Comparison of ENCODE assay signal across 37 cellular contexts in the genomic region with DNA sequence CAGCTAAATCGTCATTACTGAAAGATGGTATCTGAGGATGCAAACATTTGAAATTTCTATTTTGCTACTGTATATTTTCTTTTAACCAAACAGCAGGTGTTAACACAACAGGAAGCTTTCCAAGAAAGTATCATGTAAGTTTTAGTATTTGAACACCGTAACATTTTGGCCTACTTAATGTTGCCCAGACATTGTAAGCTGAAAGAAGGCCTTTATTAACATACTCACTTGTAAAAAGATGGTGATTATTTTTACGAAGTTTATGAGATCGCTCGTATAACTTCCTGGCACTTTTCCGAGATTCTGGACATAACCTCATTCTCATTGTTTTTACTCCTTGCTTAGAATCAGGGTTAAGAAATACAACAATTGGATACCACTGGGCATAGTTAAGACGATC.
"Had no signal": no experiment of that assay in that cellular context is flagged by ENCODE, and none has a peak within 500 bp of the region (broad histone marks: within the 10 kb centered on the region; RNA-seq: fewer than 3 reads in every experiment).

No MANE protein-coding gene starts in this region.

- H3K27ac ChIP-seq: ascending aorta, body of pancreas, brain microvascular endothelial cell, breast epithelium had no signal

- DNase-seq: activated CD4-positive, alpha-beta memory T cell treated with anti-CD3 and anti-CD28 coated beads, Interleukin-2, amount 10 ng/mL, durations not matched to agents 7 days and 5 days; activated CD4-positive, alpha-beta T cell treated with anti-CD3 and anti-CD28 coated beads for 1 hour; activated CD4-positive, alpha-beta T cell treated with anti-CD3 and anti-CD28 coated beads for 36 hours; activated CD4-positive, alpha-beta T cell treated with anti-CD3 and anti-CD28 coated beads for 48 hours; activated CD4-positive, alpha-beta T cell treated with anti-CD3 and anti-CD28 coated beads, Interleukin-2, amount 10 ng/mL, durations not matched to agents 7 days and 5 days; activated CD4-positive, alpha-beta T cell treated with anti-CD3 and anti-CD28 coated beads, Interleukin-2, amount 50 U/mL, for 48 hours; activated CD4-positive, CD25-positive, alpha-beta regulatory T cell; activated CD8-positive, alpha-beta memory T cell treated with anti-CD3 and anti-CD28 coated beads for 24 hours; activated CD8-positive, alpha-beta memory T cell treated with anti-CD3 and anti-CD28 coated beads, Interleukin-2, amount 10 ng/mL, durations not matched to agents 7 days and 5 days; activated CD8-positive, alpha-beta memory T cell treated with anti-CD3 and anti-CD28 coated beads, Interleukin-2, amount 50 U/mL, for 48 hours; activated CD8-positive, alpha-beta T cell treated with anti-CD3 and anti-CD28 coated beads, Interleukin-2, amount 10 ng/mL, durations not matched to agents 7 days and 5 days; activated effector memory CD4-positive, alpha-beta T cell treated with Interleukin-2 at 50 U/mL for 16 hours; activated gamma-delta T cell; activated naive CD4-positive, alpha-beta T cell treated with anti-CD3 and anti-CD28 coated beads, Interleukin-2, amount 10 ng/mL, durations not matched to agents 7 days and 5 days; activated naive CD4-positive, alpha-beta T cell treated with Interleukin-2 at 50 U/mL for 16 hours; activated naive CD8-positive, alpha-beta T cell treated with anti-CD3 and anti-CD28 coated beads, Interleukin-2, amount 10 ng/mL, durations not matched to agents 7 days and 5 days; activated naive CD8-positive, alpha-beta T cell treated with anti-CD3 and anti-CD28 coated beads, Interleukin-2, amount 50 U/mL, for 24 hours; activated T-cell treated with anti-CD3 and anti-CD28 coated beads, Interleukin-2, amount 50 U/mL, for 24 hours; activated T-cell treated with anti-CD3 and anti-CD28 coated beads, Interleukin-2, amount 50 U/mL, for 48 hours; amygdala; anterior cingulate cortex; body of pancreas; brain microvascular endothelial cell; central memory CD4-positive, alpha-beta T cell; T-helper 1 cell; T-helper 2 cell; T-helper 9 cell; WERI-Rb-1 had no signal

- H3K4me3 Mint-ChIP-seq: activated CD4-positive, alpha-beta memory T cell treated with anti-CD3 and anti-CD28 coated beads, Interleukin-2, amount 10 ng/mL, durations not matched to agents 7 days and 5 days; activated CD4-positive, alpha-beta T cell treated with anti-CD3 and anti-CD28 coated beads for 36 hours; activated CD4-positive, alpha-beta T cell treated with anti-CD3 and anti-CD28 coated beads, Interleukin-2, amount 10 ng/mL, durations not matched to agents 7 days and 5 days; activated CD8-positive, alpha-beta memory T cell treated with anti-CD3 and anti-CD28 coated beads, Interleukin-2, amount 10 ng/mL, durations not matched to agents 7 days and 5 days; activated CD8-positive, alpha-beta T cell treated with anti-CD3 and anti-CD28 coated beads, Interleukin-2, amount 10 ng/mL, durations not matched to agents 7 days and 5 days; activated naive CD4-positive, alpha-beta T cell treated with anti-CD3 and anti-CD28 coated beads, Interleukin-2, amount 10 ng/mL, durations not matched to agents 7 days and 5 days; activated naive CD4-positive, alpha-beta T cell treated with anti-CD3 and anti-CD28 coated beads, Interleukin-2, amount 50 U/mL, for 24 hours; activated naive CD8-positive, alpha-beta T cell; activated naive CD8-positive, alpha-beta T cell treated with anti-CD3 and anti-CD28 coated beads, Interleukin-2, amount 10 ng/mL, durations not matched to agents 7 days and 5 days; activated naive CD8-positive, alpha-beta T cell treated with anti-CD3 and anti-CD28 coated beads, Interleukin-2, amount 50 U/mL, for 24 hours; activated T-cell treated with anti-CD3 and anti-CD28 coated beads, Interleukin-2, amount 50 U/mL, for 24 hours; T-helper 1 cell treated with Interleukin-12 subunit alpha and Interleukin-12 subunit beta and Interleukin-4 antibody, amounts not matched to agents 30 μg/mL and 1 μg/mL, for 36 hours; T-helper 2 cell treated with Interferon-gamma antibody and Interleukin-4, amounts not matched to agents 5 μg/mL and 100 μg/mL, for 36 hours; WTC11 had no signal

- FAIRE-seq: TTC549 had no signal

- H3K36me3 ChIP-seq: breast epithelium had no signal

- H3K27me3 ChIP-seq: ascending aorta, body of pancreas, brain microvascular endothelial cell, breast epithelium had no signal

- H3K9me3 Mint-ChIP-seq: activated naive CD4-positive, alpha-beta T cell treated with anti-CD3 and anti-CD28 coated beads, Interleukin-2, amount 50 U/mL, for 24 hours had no signal

- H3K4me3 ChIP-seq: ascending aorta, body of pancreas, breast epithelium had no signal

- H3K4me1 ChIP-seq: ascending aorta, body of pancreas, breast epithelium had no signal

- H3K27ac Mint-ChIP-seq: activated CD4-positive, alpha-beta memory T cell treated with anti-CD3 and anti-CD28 coated beads, Interleukin-2, amount 10 ng/mL, durations not matched to agents 7 days and 5 days; activated CD4-positive, alpha-beta T cell treated with anti-CD3 and anti-CD28 coated beads for 36 hours; activated CD4-positive, alpha-beta T cell treated with anti-CD3 and anti-CD28 coated beads, Interleukin-2, amount 10 ng/mL, durations not matched to agents 7 days and 5 days; activated CD8-positive, alpha-beta memory T cell treated with anti-CD3 and anti-CD28 coated beads, Interleukin-2, amount 10 ng/mL, durations not matched to agents 7 days and 5 days; activated CD8-positive, alpha-beta T cell treated with anti-CD3 and anti-CD28 coated beads, Interleukin-2, amount 10 ng/mL, durations not matched to agents 7 days and 5 days; activated naive CD4-positive, alpha-beta T cell treated with anti-CD3 and anti-CD28 coated beads, Interleukin-2, amount 10 ng/mL, durations not matched to agents 7 days and 5 days; activated naive CD4-positive, alpha-beta T cell treated with anti-CD3 and anti-CD28 coated beads, Interleukin-2, amount 50 U/mL, for 24 hours; activated naive CD8-positive, alpha-beta T cell; activated naive CD8-positive, alpha-beta T cell treated with anti-CD3 and anti-CD28 coated beads, Interleukin-2, amount 10 ng/mL, durations not matched to agents 7 days and 5 days; activated naive CD8-positive, alpha-beta T cell treated with anti-CD3 and anti-CD28 coated beads, Interleukin-2, amount 50 U/mL, for 24 hours; activated T-cell treated with anti-CD3 and anti-CD28 coated beads, Interleukin-2, amount 50 U/mL, for 24 hours; activated T-helper 2 cell treated with anti-CD3 and anti-CD28 coated beads, Interferon-gamma antibody, Interleukin-2, Interleukin-4, amounts not matched to agents 10 μg/mL and 5 μg/mL and 100 μg/mL, durations not matched to agents 14 hours and 24 hours and 36 hours; T-helper 1 cell treated with Interleukin-12 subunit alpha and Interleukin-12 subunit beta and Interleukin-4 antibody, amounts not matched to agents 30 μg/mL and 1 μg/mL, for 36 hours; T-helper 2 cell treated with Interferon-gamma antibody and Interleukin-4, amounts not matched to agents 5 μg/mL and 100 μg/mL, for 36 hours; WTC11 had no signal

- H3K36me3 Mint-ChIP-seq: activated naive CD4-positive, alpha-beta T cell treated with anti-CD3 and anti-CD28 coated beads, Interleukin-2, amount 10 ng/mL, durations not matched to agents 7 days and 5 days; activated naive CD8-positive, alpha-beta T cell; activated naive CD8-positive, alpha-beta T cell treated with anti-CD3 and anti-CD28 coated beads, Interleukin-2, amount 10 ng/mL, durations not matched to agents 7 days and 5 days had no signal

- H3K4me1 Mint-ChIP-seq: activated CD4-positive, alpha-beta memory T cell treated with anti-CD3 and anti-CD28 coated beads, Interleukin-2, amount 10 ng/mL, durations not matched to agents 7 days and 5 days; activated CD4-positive, alpha-beta T cell treated with anti-CD3 and anti-CD28 coated beads for 36 hours; activated CD4-positive, alpha-beta T cell treated with anti-CD3 and anti-CD28 coated beads, Interleukin-2, amount 10 ng/mL, durations not matched to agents 7 days and 5 days; activated CD8-positive, alpha-beta memory T cell treated with anti-CD3 and anti-CD28 coated beads, Interleukin-2, amount 10 ng/mL, durations not matched to agents 7 days and 5 days; activated naive CD4-positive, alpha-beta T cell treated with anti-CD3 and anti-CD28 coated beads, Interleukin-2, amount 10 ng/mL, durations not matched to agents 7 days and 5 days; activated naive CD4-positive, alpha-beta T cell treated with anti-CD3 and anti-CD28 coated beads, Interleukin-2, amount 50 U/mL, for 24 hours; activated naive CD8-positive, alpha-beta T cell treated with anti-CD3 and anti-CD28 coated beads, Interleukin-2, amount 10 ng/mL, durations not matched to agents 7 days and 5 days; activated naive CD8-positive, alpha-beta T cell treated with anti-CD3 and anti-CD28 coated beads, Interleukin-2, amount 50 U/mL, for 24 hours; WTC11 had no signal
